Comparison of ENCODE assay signal across 8 cellular contexts in genomic region chr9:97615439-97616072, GRCh38. TPM values are rescaled to one million over a fixed set of nuclear protein-coding genes. Genes with fewer than 3 reads are reported as not detected.
DNase-seq lines count a peak whose midpoint lies in the region; ATAC-seq, FAIRE-seq and TF ChIP-seq lines count a peak whose summit lies in the region.

No MANE protein-coding gene starts in this region.

- TF ChIP-seq CTCF in D721Med (IDR thresholded peaks at IDR 0.05; ENCODE audit: insufficient read depth, missing control alignments) = peak; percentile 86
- TF ChIP-seq CTCF in OCI-LY3 (IDR thresholded peaks at IDR 0.05; ENCODE audit: low read depth, low read length) = peak; percentile 83
- TF ChIP-seq CTCF in glutamatergic neuron (IDR thresholded peaks at IDR 0.05; ENCODE audit: partially characterized antibody, unreplicated experiment) = peak; percentile 87
- peak; percentile 91 for TF ChIP-seq CTCF in psoas muscle (IDR thresholded peaks at IDR 0.05)

- H3K4me1 Mint-ChIP-seq in activated naive CD8-positive, alpha-beta T cell treated with anti-CD3 and anti-CD28 coated beads for 36 hours = peaks cover 19% of the 10 kb centered on the region
- no peaks in the 10 kb centered on the region for H3K4me1 Mint-ChIP-seq in glutamatergic neuron (ENCODE audit: low read depth, unreplicated experiment)

- H3K4me3 ChIP-seq in OCI-LY3 (ENCODE audit: low read length) (no peak overlapping the region), psoas muscle (no peak overlapping the region)

- H3K4me2 ChIP-seq in OCI-LY3 (ENCODE audit: low read length) = no peak overlapping the region

- H3K9ac ChIP-seq in OCI-LY3 (ENCODE audit: low read length) = no peak overlapping the region

- ATAC-seq in psoas muscle = peak; percentile 67 to 90 (median 78)
- no peak for ATAC-seq in HG03460 (IDR thresholded peaks at IDR 0.05; ENCODE audit: unreplicated experiment)
- ATAC-seq in GM18520 (IDR thresholded peaks at IDR 0.05; ENCODE audit: unreplicated experiment) = no peak

- H3K27ac Mint-ChIP-seq in activated naive CD8-positive, alpha-beta T cell treated with anti-CD3 and anti-CD28 coated beads for 36 hours = no peak overlapping the region
- no peak overlapping the region for H3K27ac Mint-ChIP-seq in glutamatergic neuron (ENCODE audit: unreplicated experiment)

- H3K36me3 ChIP-seq in OCI-LY3 (replicated peaks; ENCODE audit: low read depth, low read length) (peaks cover 23% of the 10 kb centered on the region), psoas muscle (ENCODE audit: insufficient read depth in 1 of 2, low read depth in 1 of 2) (peaks cover 6 to 94% of the 10 kb centered on the region in 2 donors)

- no peaks in the 10 kb centered on the region for H3K27me3 ChIP-seq in OCI-LY3 (ENCODE audit: low read depth, low read length)
- no peaks in the 10 kb centered on the region for H3K27me3 ChIP-seq in psoas muscle (ENCODE audit: insufficient read depth in 3 of 3, low read length in 2 of 3)

- H3K4me1 ChIP-seq in OCI-LY3 (ENCODE audit: low read length) (peaks cover 16% of the 10 kb centered on the region), psoas muscle (peaks cover 14% of the 10 kb centered on the region)

- no peak overlapping the region for H3K4me3 Mint-ChIP-seq in activated naive CD8-positive, alpha-beta T cell treated with anti-CD3 and anti-CD28 coated beads for 36 hours
- no peak overlapping the region for H3K4me3 Mint-ChIP-seq in glutamatergic neuron (ENCODE audit: unreplicated experiment)

- H3K27me3 Mint-ChIP-seq in activated naive CD8-positive, alpha-beta T cell treated with anti-CD3 and anti-CD28 coated beads for 36 hours = no peaks in the 10 kb centered on the region
- H3K27me3 Mint-ChIP-seq in glutamatergic neuron (ENCODE audit: unreplicated experiment) = no peaks in the 10 kb centered on the region

- H3K79me2 ChIP-seq in OCI-LY3 (ENCODE audit: low read length) = 0 out of 2 replicates have a peak, but pooled peaks cover 3% of the 10 kb centered on the region

- no peaks in the 10 kb centered on the region for H4K20me1 ChIP-seq in OCI-LY3 (ENCODE audit: insufficient read depth, low read length)

- no peaks in the 10 kb centered on the region for H3K9me3 Mint-ChIP-seq in activated naive CD8-positive, alpha-beta T cell treated with anti-CD3 and anti-CD28 coated beads for 36 hours
- H3K9me3 Mint-ChIP-seq in glutamatergic neuron (ENCODE audit: unreplicated experiment) = peaks cover 5% of the 10 kb centered on the region

- intact Hi-C loops in psoas muscle (cut with DNase I) = loop anchor here (1.0 to 10.0 kb wide), 3 partner anchors 147 to 211 kb away; partner anchors contain the start of gene TDRD7 (in 1 of the 2)

- DNase-seq in D721Med (ENCODE audit: insufficient read length, low spot score) (peak; percentile 40), HUDEP-2 (lab: John Stamatoyannopoulos, UW; ENCODE audit: unreplicated experiment in 76 of 76) (peak in 44 of 76 experiments; percentile 1 to 65 (median 41)), glutamatergic neuron (peak; percentile 58), psoas muscle (no peak)
- DNase-seq in activated naive CD8-positive, alpha-beta T cell treated with anti-CD3 and anti-CD28 coated beads for 36 hours = peak; percentile 36

- peaks cover 11% of the 10 kb centered on the region for H3K36me3 Mint-ChIP-seq in activated naive CD8-positive, alpha-beta T cell treated with anti-CD3 and anti-CD28 coated beads for 36 hours
- H3K36me3 Mint-ChIP-seq in glutamatergic neuron (ENCODE audit: unreplicated experiment) = peaks cover 6% of the 10 kb centered on the region

- H3K27ac ChIP-seq in OCI-LY3 (ENCODE audit: low read length) (no peak overlapping the region), psoas muscle (peak overlapping the region; percentile 18)

- FAIRE-seq in D721Med (lab: Jason Lieb, UNC) = peak; percentile 41

- H3K9me3 ChIP-seq in OCI-LY3 (ENCODE audit: insufficient read depth, low read length) = no peaks in the 10 kb centered on the region
- no peaks in the 10 kb centered on the region for H3K9me3 ChIP-seq in psoas muscle

- no peak overlapping the region for H2AFZ ChIP-seq in OCI-LY3 (ENCODE audit: low read depth, low read length)

RNA-seq across cellular contexts. Expression of gene TSTD2, which starts 17.6 kb away (rescaled TPM):
- total RNA-seq in activated naive CD8-positive, alpha-beta T cell treated with anti-CD3 and anti-CD28 coated beads for 36 hours = 10 to 100 TPM; 15.3 to 17.4 TPM
- total RNA-seq in glutamatergic neuron (ENCODE audit: unreplicated experiment) (60.9 TPM), psoas muscle (10 to 100 TPM; 17.1 to 22.9 (median 19.4) TPM)
- 10 to 100 TPM; 16.2 to 22.7 (median 17.4) TPM for polyA plus RNA-seq in psoas muscle

RNA-seq across cellular contexts. Expression of gene NCBP1, which starts 18.1 kb away (rescaled TPM):
- total RNA-seq in activated naive CD8-positive, alpha-beta T cell treated with anti-CD3 and anti-CD28 coated beads for 36 hours = 10 to 100 TPM; 45.9 to 49.0 TPM
- total RNA-seq in glutamatergic neuron (ENCODE audit: unreplicated experiment) (52.1 TPM), psoas muscle (10 to 100 TPM; 14.6 to 22.1 (median 17.5) TPM)
- polyA plus RNA-seq in psoas muscle = 10 to 100 TPM in 2 of 3 donors, 1 to 10 TPM in 1; 7.1 to 11.8 (median 10.8) TPM

Comparison
In these comparisons a context has a peak if more than half of its experiments do, and no peak if none do; other contexts are left out.
1. DNase-seq: peak in D721Med (single experiment), HUDEP-2 (44 of 76), activated naive CD8-positive, alpha-beta T cell treated with anti-CD3 and anti-CD28 coated beads for 36 hours (single experiment) and glutamatergic neuron (single experiment); none in psoas muscle (0 of 2).
2. ATAC-seq: peak in psoas muscle (4 of 4); none in HG03460 (single experiment) and GM18520 (single experiment).
3. Peak in every context shown above with its lines, with median percentiles within 50 percentile points of each other: CTCF ChIP-seq.